ENCODE assay signal across 1 cellular context in the genomic region with DNA sequence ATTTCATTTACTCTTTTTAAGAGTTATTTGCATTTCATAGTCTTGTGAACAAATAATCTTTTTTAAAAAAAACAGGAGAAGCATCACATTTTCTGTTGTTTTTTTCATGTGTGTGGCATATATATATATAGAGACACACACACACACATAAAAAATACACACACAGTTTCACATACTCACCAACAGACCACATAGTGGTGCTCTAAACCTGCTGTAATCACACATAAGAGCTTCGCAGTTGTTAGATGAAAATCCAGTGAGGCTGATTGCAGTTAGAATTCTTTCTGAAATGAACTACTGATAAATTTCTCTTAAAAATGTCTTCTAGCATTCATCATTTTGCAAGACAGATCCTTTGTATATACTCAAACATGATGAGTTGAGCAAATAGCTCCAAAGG.
TF ChIP-seq lines count a peak whose summit lies in the region.

No MANE protein-coding gene starts in this region.

TF ChIP-seq in neural cell, 6 proteins besides CTCF, POLR2A, EP300 and RAD21 (continued from another document):
- peak; percentile 85 for TF ChIP-seq SMC3 (conservative IDR thresholded peaks at IDR 0.05; ENCODE audit: poor library complexity)
